ENCODE assay signal across 29 cellular contexts in genomic region chr16:5386989-5387388, GRCh38.
"Had no signal": no experiment of that assay in that cellular context is flagged by ENCODE, and none has a peak within 500 bp of the region (broad histone marks: within the 10 kb centered on the region; RNA-seq: fewer than 3 reads in every experiment).

No MANE protein-coding gene starts in this region.

- H3K4me1 ChIP-seq: ascending aorta, breast epithelium, colonic mucosa, esophagus squamous epithelium, gastroesophageal sphincter, heart right ventricle had no signal

- ATAC-seq: activated CD4-positive, alpha-beta T cell treated with anti-CD3 and anti-CD28 coated beads for 36 hours; activated CD8-positive, alpha-beta memory T cell treated with anti-CD3 and anti-CD28 coated beads, Interleukin-2, amount 10 ng/mL, durations not matched to agents 7 days and 5 days; activated CD8-positive, alpha-beta T cell treated with anti-CD3 and anti-CD28 coated beads, Interleukin-2, amount 10 ng/mL, durations not matched to agents 7 days and 5 days; gastroesophageal sphincter; heart right ventricle had no signal

- H3K9me3 ChIP-seq: ascending aorta, colonic mucosa, esophagus squamous epithelium had no signal

- H2AFZ ChIP-seq: hepatocyte had no signal

- H3K79me2 ChIP-seq: hepatocyte had no signal

- DNase-seq: activated CD4-positive, alpha-beta memory T cell treated with anti-CD3 and anti-CD28 coated beads for 36 hours; activated CD4-positive, alpha-beta T cell treated with anti-CD3 and anti-CD28 coated beads for 36 hours; activated CD4-positive, alpha-beta T cell treated with anti-CD3 and anti-CD28 coated beads, Interleukin-2, amount 10 ng/mL, durations not matched to agents 24 days and 14 days; activated CD4-positive, CD25-positive, alpha-beta regulatory T cell; activated CD4-positive, CD25-positive, alpha-beta regulatory T cell treated with anti-CD3 and anti-CD28 coated beads, Interleukin-2, amount 50 U/mL, for 72 hours; activated CD8-positive, alpha-beta memory T cell treated with anti-CD3 and anti-CD28 coated beads, Interleukin-2, amount 10 ng/mL, durations not matched to agents 7 days and 5 days; activated CD8-positive, alpha-beta memory T cell treated with anti-CD3 and anti-CD28 coated beads, Interleukin-2, amount 50 U/mL, for 4 hours; activated CD8-positive, alpha-beta T cell treated with anti-CD3 and anti-CD28 coated beads, Interleukin-2, amount 10 ng/mL, durations not matched to agents 7 days and 5 days; activated gamma-delta T cell; activated naive CD4-positive, alpha-beta T cell; activated naive CD4-positive, alpha-beta T cell treated with anti-CD3 and anti-CD28 coated beads, Interleukin-2, amount 10 ng/mL, durations not matched to agents 7 days and 5 days; activated naive CD8-positive, alpha-beta T cell treated with anti-CD3 and anti-CD28 coated beads, Interleukin-2, amount 10 ng/mL, durations not matched to agents 7 days and 5 days; activated T-cell treated with anti-CD3 and anti-CD28 coated beads, Interleukin-2, amount 50 U/mL, for 1 hour; activated T-cell treated with anti-CD3 and anti-CD28 coated beads, Interleukin-2, amount 50 U/mL, for 48 hours; central memory CD4-positive, alpha-beta T cell; cerebellar nuclear complex; colonic mucosa; effector CD8-positive, alpha-beta T cell; esophagus squamous epithelium; foreskin melanocyte; heart right ventricle had no signal

- H3K27me3 ChIP-seq: ascending aorta, breast epithelium, cardiac muscle cell, colonic mucosa, esophagus squamous epithelium, heart right ventricle, hepatocyte had no signal

- H3K36me3 ChIP-seq: ascending aorta, breast epithelium, cardiac muscle cell, colonic mucosa, esophagus squamous epithelium, gastroesophageal sphincter, heart right ventricle had no signal

- H3K4me3 ChIP-seq: ascending aorta, breast epithelium, cardiac muscle cell, colonic mucosa, esophagus squamous epithelium, gastroesophageal sphincter, heart right ventricle, hepatocyte had no signal

- H3K27ac ChIP-seq: ascending aorta, breast epithelium, cardiac muscle cell, colonic mucosa, epithelial cell of prostate, esophagus squamous epithelium, gastroesophageal sphincter, heart right ventricle, hepatocyte had no signal

- H3K4me2 ChIP-seq: hepatocyte had no signal

- FAIRE-seq: endometrium, endothelial cell of umbilical vein had no signal
